8 cellular contexts compared by ENCODE assay signal in the genomic region with DNA sequence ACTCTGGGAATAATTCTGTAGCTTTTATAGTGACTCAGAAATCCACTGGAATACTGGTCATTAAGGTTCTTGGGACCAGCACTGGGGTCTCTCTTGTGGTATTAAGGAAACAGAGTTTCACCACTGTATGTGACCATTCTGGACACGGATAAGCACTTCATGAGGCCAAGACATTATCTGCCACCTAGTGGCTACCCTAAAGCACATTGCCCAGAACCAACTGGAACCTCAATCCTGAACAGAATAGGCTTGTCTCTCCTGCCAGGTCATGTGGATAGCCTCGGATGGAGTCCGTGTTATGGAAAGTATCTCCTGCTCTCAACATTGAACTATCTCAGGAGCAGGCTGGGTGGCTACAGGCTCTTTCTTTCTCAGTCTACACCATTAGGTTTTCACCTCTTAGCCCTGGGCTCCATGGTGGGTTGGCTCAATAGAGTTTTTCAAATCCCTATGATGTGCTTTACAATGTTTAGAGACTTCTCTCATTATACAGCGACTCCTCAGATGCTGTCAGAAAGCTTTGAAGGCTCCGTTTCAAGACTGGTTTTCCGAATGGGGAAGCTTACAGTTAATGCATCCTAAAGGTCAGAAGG.
DNase-seq lines count a peak whose midpoint lies in the region; ATAC-seq and TF ChIP-seq lines count a peak whose summit lies in the region.

No MANE protein-coding gene starts in this region.

- H3K27ac ChIP-seq in AG04450 (ENCODE audit: low read depth, low read length) (no peak overlapping the region), transverse colon (no peak overlapping the region), gastroesophageal sphincter (no peak overlapping the region)

- intact Hi-C loops in left ventricle myocardium superior (cut with micrococcal nuclease): loop anchor here (5.0 kb wide), 1 partner anchor 129 kb away; no protein-coding TSS in a partner anchor
- intact Hi-C loops in transverse colon (cut with DNase I; ENCODE audit: low total_unique reads): no loop called here

- H3K36me3 ChIP-seq in transverse colon (no peaks in the 10 kb centered on the region), gastroesophageal sphincter (no peaks in the 10 kb centered on the region)

- no peak for TF ChIP-seq EP300 in transverse colon (IDR thresholded peaks at IDR 0.05; ENCODE audit: low read depth)
- no peak for TF ChIP-seq EP300 in gastroesophageal sphincter (IDR thresholded peaks at IDR 0.05)

- no peak overlapping the region for H3K4me3 ChIP-seq in AG04450 (ENCODE audit: low read depth, low read length)
- no peak overlapping the region for H3K4me3 ChIP-seq in transverse colon
- no peak overlapping the region for H3K4me3 ChIP-seq in gastroesophageal sphincter

- no peaks in the 10 kb centered on the region for H3K27me3 ChIP-seq in AG04450 (ENCODE audit: control insufficient read depth, insufficient read depth, low read length)
- H3K27me3 ChIP-seq in transverse colon: no peaks in the 10 kb centered on the region
- no peaks in the 10 kb centered on the region for H3K27me3 ChIP-seq in gastroesophageal sphincter

- 0 to 46% methylated on average over 1 to 6 of the region's 6 CpGs for WGBS in transverse colon (ENCODE audit: low coverage in 1 of 2), 2 donors
- WGBS in gastroesophageal sphincter (ENCODE audit: low coverage in 1 of 2), 2 donors: 40 to 60% methylated on average over 2 to 6 of the region's 6 CpGs

- DNase-seq in AG04450 (ENCODE audit: low read depth, low spot score) (no peak), SK-MEL-5 (ENCODE audit: low read depth, low spot score) (peak; percentile 82), left ventricle myocardium superior (no peak), transverse colon (no peak), NCI-H2227 (lab: John Stamatoyannopoulos, UW; ENCODE audit: unreplicated experiment) (no peak)

- CTCF ChIA-PET in AG04450 (lab: Charles Lee): interaction anchor here (1.1 to 2.0 kb wide), 2 partner anchors 128 to 131 kb away, joined by 4 to 6 read pairs; no protein-coding TSS in a partner anchor

- ATAC-seq in GM18519 (IDR thresholded peaks at IDR 0.05; ENCODE audit: low FRiP score, unreplicated experiment) (peak; percentile 56), left ventricle myocardium superior (peak; percentile 85), gastroesophageal sphincter (no peak), GM19452 (IDR thresholded peaks at IDR 0.05; ENCODE audit: unreplicated experiment) (no peak)

- TF ChIP-seq POLR2A in transverse colon (IDR thresholded peaks at IDR 0.05) (no peak), gastroesophageal sphincter (IDR thresholded peaks at IDR 0.05) (no peak)

- POLR2A ChIA-PET in AG04450 (lab: Yijun Ruan, JAX): no interaction called here

- TF ChIP-seq CTCF in AG04450 (IDR thresholded peaks at IDR 0.05; ENCODE audit: low read depth, low read length): peak; percentile 50
- TF ChIP-seq CTCF in transverse colon (IDR thresholded peaks at IDR 0.05): peak; percentile 16 to 46 (median 42)
- TF ChIP-seq CTCF in gastroesophageal sphincter (IDR thresholded peaks at IDR 0.05): peak in 2 of 4 experiments; percentile 17 to 28

- H3K4me1 ChIP-seq in transverse colon (no peaks in the 10 kb centered on the region), gastroesophageal sphincter (no peaks in the 10 kb centered on the region)

- H3K9me3 ChIP-seq in AG04450 (ENCODE audit: control insufficient read depth, insufficient read depth, low read length) (no peaks in the 10 kb centered on the region; the same call in 1 of the 2 replicates), transverse colon (no peaks in the 10 kb centered on the region), gastroesophageal sphincter (peaks cover 0 to 15% (median 0%) of the 10 kb centered on the region in 3 donors)

- in situ Hi-C loops in SK-MEL-5 (cut with HindIII; ENCODE audit: low pct_unique_long_range_greater_than_20kb, low sequenced_read_pairs) (no loop called here), transverse colon (cut with MboI; ENCODE audit: low pct_ligation_motif_present in 1 of 4, low pct_unique_long_range_greater_than_20kb in 1 of 4, low sequenced_read_pairs in 3 of 4) (loop anchor here in 2 of 4 donors (10.0 to 25.0 kb wide), 2 partner anchors 131 to 486 kb away; no protein-coding TSS in a partner anchor)

Comparison
In these comparisons a context has a peak if more than half of its experiments do, and no peak if none do; other contexts are left out.
1. ATAC-seq: peak in GM18519 (single experiment) and left ventricle myocardium superior (single experiment); none in gastroesophageal sphincter (single experiment) and GM19452 (single experiment).